Comparison of ENCODE assay signal across 24 cellular contexts in the genomic region with DNA sequence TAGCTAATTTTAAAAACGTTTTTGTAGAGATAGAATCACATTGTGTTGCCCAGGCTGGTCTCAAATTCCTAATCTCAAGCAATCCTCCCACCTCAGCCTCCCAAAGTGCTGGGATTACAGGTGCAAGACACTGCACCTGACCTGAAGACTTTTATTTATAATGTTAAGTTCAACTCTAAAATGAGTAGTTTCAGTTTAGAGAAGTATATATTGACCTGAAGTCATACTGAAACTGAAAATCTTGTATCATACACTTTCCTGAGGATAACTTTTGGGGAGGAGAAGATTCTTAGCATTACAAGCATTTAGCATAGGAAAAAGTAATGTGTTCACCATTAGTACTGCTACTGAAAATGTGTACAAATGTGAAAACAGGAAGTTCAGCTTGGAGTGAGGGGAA.
"Had no signal": no experiment of that assay in that cellular context is flagged by ENCODE, and none has a peak within 500 bp of the region (broad histone marks: within the 10 kb centered on the region; RNA-seq: fewer than 3 reads in every experiment).

No MANE protein-coding gene starts in this region.

- ATAC-seq: esophagus mucosa; foreskin keratinocyte; gastroesophageal sphincter; heart left ventricle; left lobe of liver; natural killer cell; psoas muscle; right cardiac atrium; stimulated activated effector memory CD8-positive, alpha-beta T cell treated with anti-CD3 and anti-CD28 coated beads, Interleukin-12 subunit alpha, Interleukin-12 subunit beta, amount 100 ng/mL, for 72 hours had no signal

- H3K27me3 Mint-ChIP-seq: dendritic cell treated with granulocyte-macrophage colony-stimulating factor and Interleukin-4, amounts not matched to agents 40 ng/mL and 50 ng/mL, for 4 days; memory B cell had no signal

- H3K27ac Mint-ChIP-seq: dendritic cell treated with granulocyte-macrophage colony-stimulating factor and Interleukin-4, amounts not matched to agents 40 ng/mL and 50 ng/mL, for 4 days; endodermal cell; memory B cell; natural killer cell; stimulated activated effector memory CD8-positive, alpha-beta T cell treated with anti-CD3 and anti-CD28 coated beads, Interleukin-12 subunit alpha, Interleukin-12 subunit beta, amount 100 ng/mL, for 72 hours had no signal

- H3K4me1 Mint-ChIP-seq: endodermal cell had no signal

- DNase-seq: effector CD8-positive, alpha-beta T cell; endodermal cell; foreskin keratinocyte; heart left ventricle; kidney; natural killer cell; occipital lobe; ovary; posterior cingulate gyrus; psoas muscle; right cardiac atrium; sigmoid colon; stimulated activated CD4-positive, alpha-beta T cell treated with anti-CD3 and anti-CD28 coated beads, Interleukin-2, amount 100 ng/mL, for 24 hours; stimulated activated CD4-positive, alpha-beta T cell treated with anti-CD3 and anti-CD28 coated beads, Interleukin-4, amount 100 ng/mL, for 24 hours; stimulated activated naive CD4-positive, alpha-beta T cell treated with Interleukin-2 at 50 U/mL for 16 hours; stomach; upper lobe of left lung had no signal

- H3K4me3 Mint-ChIP-seq: dendritic cell treated with granulocyte-macrophage colony-stimulating factor and Interleukin-4, amounts not matched to agents 40 ng/mL and 50 ng/mL, for 4 days; endodermal cell; memory B cell; natural killer cell; stimulated activated effector memory CD8-positive, alpha-beta T cell treated with anti-CD3 and anti-CD28 coated beads, Interleukin-12 subunit alpha, Interleukin-12 subunit beta, amount 100 ng/mL, for 72 hours had no signal

- FAIRE-seq: kidney, urothelium cell line had no signal

- H3K36me3 Mint-ChIP-seq: natural killer cell had no signal

- H3K9me3 Mint-ChIP-seq: dendritic cell treated with granulocyte-macrophage colony-stimulating factor and Interleukin-4, amounts not matched to agents 40 ng/mL and 50 ng/mL, for 4 days had no signal
